Comparison of ENCODE assay signal across 9 cellular contexts in genomic region chr12:39619316-39619659, GRCh38. TPM values are rescaled to one million over a fixed set of nuclear protein-coding genes. Genes with fewer than 3 reads are reported as not detected.
A peak's percentile ranks its signal among the peaks of the same experiment; 100 is the strongest.
DNase-seq lines count a peak whose midpoint lies in the region; ATAC-seq, FAIRE-seq and TF ChIP-seq lines count a peak whose summit lies in the region.
"Had no signal": no experiment of that assay in that cellular context is flagged by ENCODE, and none has a peak within 500 bp of the region (broad histone marks: within the 10 kb centered on the region; RNA-seq: fewer than 3 reads in every experiment).

No MANE protein-coding gene starts in this region.

- H3K27ac ChIP-seq in A549 (no peak overlapping the region), RWPE1 (peak overlapping the region; percentile 61), esophagus squamous epithelium (peak overlapping the region in 3 of 4 donors; percentile 68 to 80 (median 70)), psoas muscle (peak overlapping the region; percentile 19)

- H3K4me1 ChIP-seq in A549 (no peaks in the 10 kb centered on the region), esophagus squamous epithelium (peaks cover 0 to 19% (median 4%) of the 10 kb centered on the region in 3 donors), psoas muscle (peaks cover 5% of the 10 kb centered on the region)

- H3K27me3 ChIP-seq in esophagus squamous epithelium (no peaks in the 10 kb centered on the region), psoas muscle (ENCODE audit: insufficient read depth in 3 of 3, low read length in 2 of 3) (no peaks in the 10 kb centered on the region)

- TF ChIP-seq CTCF in A549 (IDR thresholded peaks at IDR 0.05) = no peak
- TF ChIP-seq CTCF in RWPE1 (conservative IDR thresholded peaks at IDR 0.05; ENCODE audit: low read depth) = no peak
- TF ChIP-seq CTCF in esophagus squamous epithelium (IDR thresholded peaks at IDR 0.05) = no peak
- no peak for TF ChIP-seq CTCF in psoas muscle (IDR thresholded peaks at IDR 0.05)

- WGBS in A549 (ENCODE audit: missing lambda C conversion rate) = 23% methylated on average over 10 of the region's 10 CpGs
- 16% methylated on average over 10 of the region's 10 CpGs for WGBS in esophagus squamous epithelium, 2 donors
- 5 to 13% (median 11%) methylated on average over 10 of the region's 10 CpGs for WGBS in psoas muscle, 3 donors

- peak overlapping the region; percentile 89 for H3K4me2 ChIP-seq in A549

- no peak for FAIRE-seq in A549 (lab: Jason Lieb, UNC)
- FAIRE-seq: frontal cortex had no signal

- ATAC-seq in A549 (peak; percentile 36 to 51; a peak in 3 of 6 replicates), GM18873 (IDR thresholded peaks at IDR 0.05; ENCODE audit: low FRiP score, unreplicated experiment) (peak; percentile 16), HG03066 (IDR thresholded peaks at IDR 0.05; ENCODE audit: low read depth, unreplicated experiment) (peak; percentile 15), psoas muscle (peak; percentile 34 to 79 (median 56))

- H3K4me3 ChIP-seq in A549 (peak overlapping the region; percentile 55), esophagus squamous epithelium (peak overlapping the region; percentile 28 to 71 (median 46)), psoas muscle (peak overlapping the region; percentile 68)

- H3K36me3 ChIP-seq in esophagus squamous epithelium (no peaks in the 10 kb centered on the region), psoas muscle (ENCODE audit: insufficient read depth in 1 of 2, low read depth in 1 of 2) (no peaks in the 10 kb centered on the region)

- TF ChIP-seq EP300 in A549 (IDR thresholded peaks at IDR 0.05) = no peak

- no peaks in the 10 kb centered on the region for H3K9me3 ChIP-seq in A549
- no peaks in the 10 kb centered on the region for H3K9me3 ChIP-seq in esophagus squamous epithelium
- H3K9me3 ChIP-seq in psoas muscle = no peaks in the 10 kb centered on the region

- TF ChIP-seq RAD21 in A549 (conservative IDR thresholded peaks at IDR 0.05 in 1 of 2, IDR thresholded peaks at IDR 0.05 in 1 of 2) = no peak

- POLR2A ChIA-PET in A549 (lab: Yijun Ruan, JAX) = interaction anchor here (1.2 kb wide), 1 partner anchor 177 kb away, joined by 5 read pairs; the partner anchor contains the start of gene KIF21A
- POLR2A ChIA-PET in RWPE1 (lab: Yijun Ruan, JAX; ENCODE audit: low non-redundant PET) = no interaction called here

- no peak for TF ChIP-seq POLR2A in A549 (IDR thresholded peaks at IDR 0.05; ENCODE audit: low read length)
- no peak for TF ChIP-seq POLR2A in esophagus squamous epithelium (IDR thresholded peaks at IDR 0.05)

- CTCF ChIA-PET in A549 (lab: Yijun Ruan, JAX) = interaction anchor here (1.0 to 2.3 kb wide), 4 partner anchors 36 to 300 kb away, joined by 3 to 7 read pairs (median 4); no protein-coding TSS in a partner anchor
- CTCF ChIA-PET in RWPE1 (lab: Yijun Ruan, JAX) = no interaction called here

- intact Hi-C loops in esophagus squamous epithelium (cut with DNase I) (no loop called here), psoas muscle (cut with DNase I) (no loop called here)

- no peak for DNase-seq in A549 (ENCODE audit: low read depth in 1 of 2, low spot score in 1 of 2)
- DNase-seq in RWPE1 (ENCODE audit: low spot score) = no peak
- no peak for DNase-seq in esophagus squamous epithelium (lab: John Stamatoyannopoulos, UW)
- DNase-seq in psoas muscle = no peak
- no peak for DNase-seq in cortex of kidney (lab: John Stamatoyannopoulos, UW)
- no peak for DNase-seq in HPDE6-E6E7 (ENCODE audit: extremely low spot score)

TF ChIP-seq in A549, 52 proteins besides CTCF, POLR2A, EP300 and RAD21:
- TF ChIP-seq ESRRA (IDR thresholded peaks at IDR 0.05; ENCODE audit: borderline replicate concordance, low read length) (no peak), HOXB13 (CRISPR knock-in tag; IDR thresholded peaks at IDR 0.05; ENCODE audit: low read depth) (no peak), SMC3 (IDR thresholded peaks at IDR 0.05) (no peak), MAX (IDR thresholded peaks at IDR 0.05) (no peak), CBX2 (IDR thresholded peaks at IDR 0.05; ENCODE audit: borderline replicate concordance, low read depth) (no peak), MYC (IDR thresholded peaks at IDR 0.05; ENCODE audit: borderline replicate concordance, low read length) (no peak), MAZ (IDR thresholded peaks at IDR 0.05; ENCODE audit: borderline replicate concordance, low read depth, low read length) (no peak), ELK1 (IDR thresholded peaks at IDR 0.05; ENCODE audit: low read depth, low read length) (no peak)
- TF ChIP-seq, protein P1, sequence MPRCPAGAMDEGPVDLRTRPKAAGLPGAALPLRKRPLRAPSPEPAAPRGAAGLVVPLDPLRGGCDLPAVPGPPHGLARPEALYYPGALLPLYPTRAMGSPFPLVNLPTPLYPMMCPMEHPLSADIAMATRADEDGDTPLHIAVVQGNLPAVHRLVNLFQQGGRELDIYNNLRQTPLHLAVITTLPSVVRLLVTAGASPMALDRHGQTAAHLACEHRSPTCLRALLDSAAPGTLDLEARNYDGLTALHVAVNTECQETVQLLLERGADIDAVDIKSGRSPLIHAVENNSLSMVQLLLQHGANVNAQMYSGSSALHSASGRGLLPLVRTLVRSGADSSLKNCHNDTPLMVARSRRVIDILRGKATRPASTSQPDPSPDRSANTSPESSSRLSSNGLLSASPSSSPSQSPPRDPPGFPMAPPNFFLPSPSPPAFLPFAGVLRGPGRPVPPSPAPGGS (IDR thresholded peaks at IDR 0.05) = no peak

RNA-seq across cellular contexts. Expression of gene ABCD2, which starts 0.3 kb away (rescaled TPM):
- polyA plus RNA-seq in A549 (2011; rRNA removed) (not detected in 2 replicates), A549 (2017; fragmentation: RNase III; extraction: RNeasy Plus Mini Kit Qiagen cat#74134 plus additional on column Dnase treatment) (0.01 TPM in 1 of 3 replicates, not detected in the others), psoas muscle (under 1 TPM; 0.04 to 0.22 (median 0.12) TPM)
- not detected in 2 replicates for polyA plus RNA-seq in A549 (2012; cell fraction: cytosol; rRNA removed)
- polyA plus RNA-seq in A549 (2012; cell fraction: nucleus; rRNA removed) = not detected in 2 replicates
- polyA minus RNA-seq in A549 (2011; rRNA and poly(A)+ RNA removed) = not detected in 2 replicates
- total RNA-seq in esophagus squamous epithelium (under 1 TPM; 0.09 to 0.38 (median 0.12) TPM), psoas muscle (under 1 TPM; 0.12 to 0.34 (median 0.24) TPM)

Comparison
In these comparisons a context has a peak if more than half of its experiments do, and no peak if none do; other contexts are left out.
1. H3K27ac ChIP-seq: peak in RWPE1 (single experiment), esophagus squamous epithelium (3 of 4) and psoas muscle (single experiment); none in A549 (0 of 2).
2. Peak in every context shown above with its lines, with median percentiles within 50 percentile points of each other: ATAC-seq and H3K4me3 ChIP-seq.